33 cellular contexts compared by ENCODE assay signal in the genomic region with DNA sequence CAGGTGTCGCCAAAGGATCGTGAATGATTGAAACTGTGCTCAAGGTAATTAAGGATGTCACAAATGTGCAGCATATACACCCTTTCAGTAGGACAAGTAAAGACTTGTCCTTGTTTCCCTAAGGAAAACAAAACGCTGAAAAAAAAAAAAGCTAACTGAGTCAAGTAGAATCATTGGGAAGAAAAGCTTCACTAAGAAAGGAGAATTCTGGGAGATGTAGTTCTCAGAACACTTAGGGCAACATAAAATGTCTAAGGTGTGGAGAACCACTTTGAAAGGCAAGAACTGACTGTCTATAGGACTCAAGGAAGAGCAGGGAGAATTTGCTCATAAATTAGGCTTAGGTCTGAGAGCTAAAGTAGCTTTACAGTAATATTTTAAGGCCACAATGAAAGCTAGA. TPM values are rescaled to one million over a fixed set of nuclear protein-coding genes. Genes with fewer than 3 reads are reported as not detected.
"Had no signal": no experiment of that assay in that cellular context is flagged by ENCODE, and none has a peak within 500 bp of the region (broad histone marks: within the 10 kb centered on the region; RNA-seq: fewer than 3 reads in every experiment).

No MANE protein-coding gene starts in this region.

- ATAC-seq: heart right ventricle; naive thymus-derived CD4-positive, alpha-beta T cell; pancreas; stimulated activated effector memory CD8-positive, alpha-beta T cell treated with anti-CD3 and anti-CD28 coated beads, Interleukin-12 subunit alpha, Interleukin-12 subunit beta, amount 100 ng/mL, for 72 hours had no signal

- H3K27ac Mint-ChIP-seq: activated CD4-positive, alpha-beta memory T cell treated with anti-CD3 and anti-CD28 coated beads, Interleukin-2, amount 10 ng/mL, durations not matched to agents 7 days and 5 days; activated CD4-positive, alpha-beta T cell treated with anti-CD3 and anti-CD28 coated beads, Interleukin-2, amount 10 ng/mL, durations not matched to agents 7 days and 5 days; activated T-cell treated with anti-CD3 and anti-CD28 coated beads, Interleukin-2, amount 50 U/mL, for 24 hours; endodermal cell; memory B cell; naive thymus-derived CD4-positive, alpha-beta T cell; stimulated activated effector memory CD8-positive, alpha-beta T cell treated with anti-CD3 and anti-CD28 coated beads, Interleukin-12 subunit alpha, Interleukin-12 subunit beta, amount 100 ng/mL, for 72 hours; stimulated activated naive CD8-positive, alpha-beta T cell treated with anti-CD3 and anti-CD28 coated beads, Interleukin-15, Interleukin-2, amounts not matched to agents 100 ng/mL and 50 ng/mL, for 24 hours had no signal

- FAIRE-seq: pancreas, small intestine, urothelium cell line had no signal

- H3K4me1 Mint-ChIP-seq: activated CD4-positive, alpha-beta memory T cell treated with anti-CD3 and anti-CD28 coated beads, Interleukin-2, amount 10 ng/mL, durations not matched to agents 7 days and 5 days; activated CD4-positive, alpha-beta T cell treated with anti-CD3 and anti-CD28 coated beads, Interleukin-2, amount 10 ng/mL, durations not matched to agents 7 days and 5 days; endodermal cell; memory B cell; naive thymus-derived CD4-positive, alpha-beta T cell; stimulated activated effector memory CD8-positive, alpha-beta T cell treated with anti-CD3 and anti-CD28 coated beads, Interleukin-12 subunit alpha, Interleukin-12 subunit beta, amount 100 ng/mL, for 72 hours had no signal

- H3K27me3 ChIP-seq: esophagus muscularis mucosa, heart right ventricle, pancreas, sigmoid colon had no signal

- H3K27ac ChIP-seq: esophagus muscularis mucosa, heart right ventricle, pancreas, prostate gland, sigmoid colon, thoracic aorta had no signal

- H3K36me3 ChIP-seq: esophagus muscularis mucosa, heart right ventricle, pancreas, prostate gland, sigmoid colon, thoracic aorta had no signal

- H3K36me3 Mint-ChIP-seq: memory B cell; stimulated activated effector memory CD8-positive, alpha-beta T cell treated with anti-CD3 and anti-CD28 coated beads, Interleukin-12 subunit alpha, Interleukin-12 subunit beta, amount 100 ng/mL, for 72 hours had no signal

- H3K9me3 ChIP-seq: pancreas, prostate gland, thoracic aorta had no signal

- H3K4me3 Mint-ChIP-seq: activated CD4-positive, alpha-beta memory T cell treated with anti-CD3 and anti-CD28 coated beads, Interleukin-2, amount 10 ng/mL, durations not matched to agents 7 days and 5 days; activated CD4-positive, alpha-beta T cell treated with anti-CD3 and anti-CD28 coated beads, Interleukin-2, amount 10 ng/mL, durations not matched to agents 7 days and 5 days; activated T-cell treated with anti-CD3 and anti-CD28 coated beads, Interleukin-2, amount 50 U/mL, for 24 hours; endodermal cell; memory B cell; naive thymus-derived CD4-positive, alpha-beta T cell; stimulated activated effector memory CD8-positive, alpha-beta T cell treated with anti-CD3 and anti-CD28 coated beads, Interleukin-12 subunit alpha, Interleukin-12 subunit beta, amount 100 ng/mL, for 72 hours; stimulated activated naive CD8-positive, alpha-beta T cell treated with anti-CD3 and anti-CD28 coated beads, Interleukin-15, Interleukin-2, amounts not matched to agents 100 ng/mL and 50 ng/mL, for 24 hours had no signal

- H3K4me1 ChIP-seq: esophagus muscularis mucosa, heart right ventricle, pancreas, prostate gland, sigmoid colon had no signal

- H3K27me3 Mint-ChIP-seq: activated CD4-positive, alpha-beta memory T cell treated with anti-CD3 and anti-CD28 coated beads, Interleukin-2, amount 10 ng/mL, durations not matched to agents 7 days and 5 days; activated CD4-positive, alpha-beta T cell treated with anti-CD3 and anti-CD28 coated beads, Interleukin-2, amount 10 ng/mL, durations not matched to agents 7 days and 5 days; activated T-cell treated with anti-CD3 and anti-CD28 coated beads, Interleukin-2, amount 50 U/mL, for 24 hours; memory B cell; naive thymus-derived CD4-positive, alpha-beta T cell; stimulated activated naive CD8-positive, alpha-beta T cell treated with anti-CD3 and anti-CD28 coated beads, Interleukin-15, Interleukin-2, amounts not matched to agents 100 ng/mL and 50 ng/mL, for 24 hours had no signal

- DNase-seq: activated CD4-positive, alpha-beta memory T cell treated with anti-CD3 and anti-CD28 coated beads, Interleukin-2, amount 10 ng/mL, durations not matched to agents 7 days and 5 days; activated CD4-positive, alpha-beta T cell treated with anti-CD3 and anti-CD28 coated beads, Interleukin-2, amount 10 ng/mL, durations not matched to agents 7 days and 5 days; activated CD4-positive, CD25-positive, alpha-beta regulatory T cell treated with anti-CD3 and anti-CD28 coated beads, Interleukin-2, amount 50 U/mL, for 72 hours; activated CD8-positive, alpha-beta memory T cell treated with anti-CD3 and anti-CD28 coated beads, Interleukin-2, amount 50 U/mL, for 48 hours; activated gamma-delta T cell; activated naive CD4-positive, alpha-beta T cell treated with anti-CD3 and anti-CD28 coated beads, Interleukin-2, amount 50 U/mL, for 16 hours; activated T-cell treated with anti-CD3 and anti-CD28 coated beads, Interleukin-2, amount 50 U/mL, for 24 hours; amygdala; central memory CD4-positive, alpha-beta T cell; endodermal cell; foreskin melanocyte; heart right ventricle; midbrain; naive thymus-derived CD4-positive, alpha-beta T cell; nucleus accumbens; pancreas; retina; sigmoid colon; small intestine; stimulated activated CD4-positive, alpha-beta T cell treated with anti-CD3 and anti-CD28 coated beads, Interleukin-4, amount 100 ng/mL, for 24 hours; trophoblast cell had no signal

- H3K4me3 ChIP-seq: esophagus muscularis mucosa, heart right ventricle, pancreas, prostate gland, sigmoid colon, thoracic aorta had no signal

RNA-seq across cellular contexts. Expression of gene OR5T1, which starts 2.9 kb away (rescaled TPM):
- total RNA-seq: activated CD4-positive, alpha-beta memory T cell treated with anti-CD3 and anti-CD28 coated beads, Interleukin-2, amount 10 ng/mL, durations not matched to agents 7 days and 5 days; activated CD4-positive, alpha-beta T cell treated with anti-CD3 and anti-CD28 coated beads, Interleukin-2, amount 10 ng/mL, durations not matched to agents 7 days and 5 days; endodermal cell; esophagus muscularis mucosa; glomerular endothelial cell; heart right ventricle; kidney epithelial cell; lower leg skin; naive thymus-derived CD4-positive, alpha-beta T cell; pancreas; prostate gland; sigmoid colon; subcutaneous adipose tissue; thoracic aorta had no signal
- polyA plus RNA-seq: heart right ventricle; naive thymus-derived CD4-positive, alpha-beta T cell; neural cell; pancreas; sigmoid colon; small intestine had no signal

RNA-seq across cellular contexts. Expression of gene OR5T3, which starts 19.0 kb away (rescaled TPM):
- total RNA-seq: activated CD4-positive, alpha-beta memory T cell treated with anti-CD3 and anti-CD28 coated beads, Interleukin-2, amount 10 ng/mL, durations not matched to agents 7 days and 5 days; activated CD4-positive, alpha-beta T cell treated with anti-CD3 and anti-CD28 coated beads, Interleukin-2, amount 10 ng/mL, durations not matched to agents 7 days and 5 days; endodermal cell; esophagus muscularis mucosa; glomerular endothelial cell; heart right ventricle; kidney epithelial cell; lower leg skin; naive thymus-derived CD4-positive, alpha-beta T cell; pancreas; prostate gland; sigmoid colon; subcutaneous adipose tissue; thoracic aorta had no signal
- polyA plus RNA-seq: heart right ventricle; naive thymus-derived CD4-positive, alpha-beta T cell; neural cell; pancreas; sigmoid colon; small intestine had no signal

RNA-seq across cellular contexts. Expression of gene OR8H1, which starts 21.0 kb away (rescaled TPM):
- total RNA-seq: activated CD4-positive, alpha-beta memory T cell treated with anti-CD3 and anti-CD28 coated beads, Interleukin-2, amount 10 ng/mL, durations not matched to agents 7 days and 5 days; activated CD4-positive, alpha-beta T cell treated with anti-CD3 and anti-CD28 coated beads, Interleukin-2, amount 10 ng/mL, durations not matched to agents 7 days and 5 days; endodermal cell; esophagus muscularis mucosa; glomerular endothelial cell; heart right ventricle; kidney epithelial cell; lower leg skin; naive thymus-derived CD4-positive, alpha-beta T cell; pancreas; prostate gland; sigmoid colon; subcutaneous adipose tissue; thoracic aorta had no signal
- polyA plus RNA-seq: heart right ventricle; naive thymus-derived CD4-positive, alpha-beta T cell; neural cell; pancreas; sigmoid colon; small intestine had no signal

RNA-seq across cellular contexts. Expression of gene OR5T2, which starts 37.0 kb away (rescaled TPM):
- total RNA-seq: activated CD4-positive, alpha-beta memory T cell treated with anti-CD3 and anti-CD28 coated beads, Interleukin-2, amount 10 ng/mL, durations not matched to agents 7 days and 5 days; activated CD4-positive, alpha-beta T cell treated with anti-CD3 and anti-CD28 coated beads, Interleukin-2, amount 10 ng/mL, durations not matched to agents 7 days and 5 days; endodermal cell; esophagus muscularis mucosa; glomerular endothelial cell; heart right ventricle; kidney epithelial cell; lower leg skin; naive thymus-derived CD4-positive, alpha-beta T cell; pancreas; prostate gland; sigmoid colon; subcutaneous adipose tissue; thoracic aorta had no signal
- polyA plus RNA-seq: heart right ventricle; naive thymus-derived CD4-positive, alpha-beta T cell; neural cell; pancreas; sigmoid colon; small intestine had no signal

RNA-seq across cellular contexts. Expression of gene OR8K3, which starts 43.9 kb away (rescaled TPM):
- total RNA-seq: activated CD4-positive, alpha-beta memory T cell treated with anti-CD3 and anti-CD28 coated beads, Interleukin-2, amount 10 ng/mL, durations not matched to agents 7 days and 5 days; activated CD4-positive, alpha-beta T cell treated with anti-CD3 and anti-CD28 coated beads, Interleukin-2, amount 10 ng/mL, durations not matched to agents 7 days and 5 days; endodermal cell; esophagus muscularis mucosa; glomerular endothelial cell; heart right ventricle; kidney epithelial cell; lower leg skin; naive thymus-derived CD4-positive, alpha-beta T cell; pancreas; prostate gland; sigmoid colon; subcutaneous adipose tissue; thoracic aorta had no signal
- polyA plus RNA-seq: heart right ventricle; naive thymus-derived CD4-positive, alpha-beta T cell; neural cell; pancreas; sigmoid colon; small intestine had no signal
